Comparison of ENCODE assay signal across 8 cellular contexts in genomic region chr5:139651863-139652787, GRCh38. TPM values are rescaled to one million over a fixed set of nuclear protein-coding genes. Genes with fewer than 3 reads are reported as not detected.
DNase-seq lines count a peak whose midpoint lies in the region; ATAC-seq and TF ChIP-seq lines count a peak whose summit lies in the region.

No MANE protein-coding gene starts in this region.

- H3K27ac ChIP-seq in stomach, result peak overlapping the region; percentile 90 to 95 (median 94)

- H3K4me3 ChIP-seq in stomach, result peak overlapping the region in 3 of 4 donors; percentile 16 to 95 (median 80)

- no peak for TF ChIP-seq EP300 in stomach (IDR thresholded peaks at IDR 0.05)

- TF ChIP-seq CTCF in stomach (IDR thresholded peaks at IDR 0.05), result no peak

- intact Hi-C loops in stomach (cut with DNase I; ENCODE audit: low total_unique reads), result no loop called here

- 3 to 11% (median 4%) methylated on average over 9 to 23 of the region's 23 CpGs for WGBS in stomach, 5 donors

- peaks cover 0 to 42% (median 0%) of the 10 kb centered on the region in 3 donors for H3K27me3 ChIP-seq in stomach

- H3K4me1 ChIP-seq in stomach, result peaks cover 81 to 96% (median 93%) of the 10 kb centered on the region in 4 donors

- DNase-seq in DMS53 (lab: John Stamatoyannopoulos, UW), result peak; percentile 72
- DNase-seq in DMS53 treated with DMSO at 0.1 percent for 48 hours (lab: John Stamatoyannopoulos, UW; ENCODE audit: unreplicated experiment), result no peak
- DNase-seq in NCI-H226, result peak; percentile 84
- peak; percentile 50 for DNase-seq in activated T-cell treated with anti-CD3 and anti-CD28 coated beads for 48 hours (ENCODE audit: low read depth)
- peak; percentile 82 for DNase-seq in mucosa of gallbladder (ENCODE audit: low spot score)
- peak; percentile 86 for DNase-seq in stomach

- ATAC-seq in HG02623 (IDR thresholded peaks at IDR 0.05; ENCODE audit: unreplicated experiment) (peak; percentile 35), esophagus mucosa (peak; percentile 23)

- no peaks in the 10 kb centered on the region for H3K9me3 ChIP-seq in stomach

- no peak for TF ChIP-seq POLR2A in stomach (IDR thresholded peaks at IDR 0.05)

- H3K36me3 ChIP-seq in stomach, result no peaks in the 10 kb centered on the region

RNA-seq across cellular contexts. Expression of gene CXXC5, which starts 4.0 kb away (rescaled TPM):
- total RNA-seq in esophagus mucosa (22.6 TPM), mucosa of gallbladder (71.7 TPM), stomach (100 to 1,000 TPM in 1 of 5 donors, 10 to 100 TPM in 4; 25.9 to 101 (median 32.7) TPM)
- polyA plus RNA-seq in stomach, result 10 to 100 TPM; 18.3 to 26.3 (median 22.2) TPM
